In genomic region chr13:32448224-32448623, GRCh38 we compare ENCODE assay signal across 30 cellular contexts. TPM values are rescaled to one million over a fixed set of nuclear protein-coding genes. Genes with fewer than 3 reads are reported as not detected.
DNase-seq lines count a peak whose midpoint lies in the region; ATAC-seq and TF ChIP-seq lines count a peak whose summit lies in the region.
"Had no signal": no experiment of that assay in that cellular context is flagged by ENCODE, and none has a peak within 500 bp of the region (broad histone marks: within the 10 kb centered on the region; RNA-seq: fewer than 3 reads in every experiment).

No MANE protein-coding gene starts in this region.

- H3K4me1 ChIP-seq in ascending aorta = no peaks in the 10 kb centered on the region
- H3K4me1 ChIP-seq: colonic mucosa, SJSA1, uterus had no signal

- no peaks in the 10 kb centered on the region for H3K36me3 ChIP-seq in ascending aorta
- H3K36me3 ChIP-seq: colonic mucosa, SJSA1, thyroid gland, uterus had no signal

- peak; percentile 18 to 71 for ATAC-seq in activated T-cell treated with anti-CD3 and anti-CD28 coated beads, Interleukin-2, amount 50 U/mL, for 72 hours (replicated peaks in 1 of 2)
- no peak for ATAC-seq in central memory CD8-positive, alpha-beta T cell (replicated peaks; ENCODE audit: extremely low read depth, poor library complexity, severe bottlenecking)
- ATAC-seq: CD8-positive, alpha-beta T cell; left lung had no signal

- DNase-seq in activated T-cell treated with anti-CD3 and anti-CD28 coated beads, Interleukin-2, amount 50 U/mL, for 72 hours = no peak
- no peak for DNase-seq in activated T-cell treated with anti-CD3 and anti-CD28 coated beads, Interleukin-2, amount 50 U/mL, for 48 hours
- DNase-seq in HT1080 (ENCODE audit: low read depth) = peak; percentile 49
- DNase-seq in central memory CD8-positive, alpha-beta T cell (ENCODE audit: low spot score in 2 of 2) = no peak
- peak; percentile 93 for DNase-seq in renal cortical epithelial cell (ENCODE audit: low read depth)
- DNase-seq in NCI-H524 treated with DMSO at 0.1 percent for 48 hours (lab: John Stamatoyannopoulos, UW) = no peak
- DNase-seq in ascending aorta (ENCODE audit: low spot score in 2 of 2) = no peak
- DNase-seq: ACHN; activated CD4-positive, CD25-positive, alpha-beta regulatory T cell; activated naive CD8-positive, alpha-beta T cell treated with anti-CD3 and anti-CD28 coated beads for 36 hours; aorta; CD8-positive, alpha-beta T cell; colonic mucosa; effector CD8-positive, alpha-beta T cell; EL; GOT3; immature natural killer cell; left lung; mesendoderm; NCI-H146; NCI-H345; NCI-H774; RPMI8226; thyroid gland; uterus had no signal

- H3K27me3 Mint-ChIP-seq in activated T-cell treated with anti-CD3 and anti-CD28 coated beads, Interleukin-2, amount 50 U/mL, for 72 hours (ENCODE audit: low read depth) = no peaks in the 10 kb centered on the region
- H3K27me3 Mint-ChIP-seq in central memory CD8-positive, alpha-beta T cell = no peaks in the 10 kb centered on the region
- H3K27me3 Mint-ChIP-seq: activated naive CD8-positive, alpha-beta T cell treated with anti-CD3 and anti-CD28 coated beads for 36 hours; B cell had no signal

- H3K9me3 Mint-ChIP-seq in activated T-cell treated with anti-CD3 and anti-CD28 coated beads, Interleukin-2, amount 50 U/mL, for 72 hours = no peaks in the 10 kb centered on the region
- H3K9me3 Mint-ChIP-seq in central memory CD8-positive, alpha-beta T cell = no peaks in the 10 kb centered on the region
- H3K9me3 Mint-ChIP-seq: CD8-positive, alpha-beta T cell had no signal

- H3K9me3 ChIP-seq in ascending aorta = peaks cover 5 to 10% of the 10 kb centered on the region in 2 donors
- H3K9me3 ChIP-seq: colonic mucosa, SJSA1, thyroid gland, uterus had no signal

- H3K27ac ChIP-seq in ascending aorta = no peak overlapping the region
- H3K27ac ChIP-seq: cardiac muscle cell, colonic mucosa, left lung, right atrium auricular region, SJSA1, thyroid gland, uterus had no signal

- intact Hi-C loops in ascending aorta (cut with DNase I) = no loop called here

- H3K27ac Mint-ChIP-seq in activated T-cell treated with anti-CD3 and anti-CD28 coated beads, Interleukin-2, amount 50 U/mL, for 72 hours = peak overlapping the region; percentile 83
- peak overlapping the region; percentile 23 for H3K27ac Mint-ChIP-seq in central memory CD8-positive, alpha-beta T cell (ENCODE audit: low read depth)
- H3K27ac Mint-ChIP-seq: activated naive CD8-positive, alpha-beta T cell treated with anti-CD3 and anti-CD28 coated beads for 36 hours; CD8-positive, alpha-beta T cell; immature natural killer cell had no signal

- no peak overlapping the region for H3K4me3 ChIP-seq in ascending aorta
- H3K4me3 ChIP-seq: cardiac muscle cell, colonic mucosa, left lung, right atrium auricular region, SJSA1, smooth muscle cell, thyroid gland, uterus had no signal

- H3K4me1 Mint-ChIP-seq in activated T-cell treated with anti-CD3 and anti-CD28 coated beads, Interleukin-2, amount 50 U/mL, for 72 hours (ENCODE audit: low read depth) = peaks cover 15% of the 10 kb centered on the region
- H3K4me1 Mint-ChIP-seq in central memory CD8-positive, alpha-beta T cell = no peaks in the 10 kb centered on the region
- H3K4me1 Mint-ChIP-seq: immature natural killer cell had no signal

- TF ChIP-seq CTCF in ascending aorta (IDR thresholded peaks at IDR 0.05) = no peak

- no peaks in the 10 kb centered on the region for H3K36me3 Mint-ChIP-seq in activated T-cell treated with anti-CD3 and anti-CD28 coated beads, Interleukin-2, amount 50 U/mL, for 72 hours (ENCODE audit: insufficient read depth in 2 of 2)
- H3K36me3 Mint-ChIP-seq in central memory CD8-positive, alpha-beta T cell (ENCODE audit: insufficient read depth) = peaks cover 3% of the 10 kb centered on the region

- no peaks in the 10 kb centered on the region for H3K27me3 ChIP-seq in ascending aorta
- H3K27me3 ChIP-seq: cardiac muscle cell, colonic mucosa, left lung, right atrium auricular region, SJSA1, thyroid gland, uterus had no signal

- H3K4me3 Mint-ChIP-seq in activated T-cell treated with anti-CD3 and anti-CD28 coated beads, Interleukin-2, amount 50 U/mL, for 72 hours = peak overlapping the region in 1 of 2 donors; percentile 27
- H3K4me3 Mint-ChIP-seq in central memory CD8-positive, alpha-beta T cell = no peak overlapping the region
- H3K4me3 Mint-ChIP-seq: activated naive CD8-positive, alpha-beta T cell treated with anti-CD3 and anti-CD28 coated beads for 36 hours; B cell; CD8-positive, alpha-beta T cell; immature natural killer cell had no signal

RNA-seq across cellular contexts. Expression of gene N4BP2L1, which starts 20.3 kb away (rescaled TPM):
- 10 to 100 TPM; 38.4 to 51.5 TPM for total RNA-seq in activated T-cell treated with anti-CD3 and anti-CD28 coated beads, Interleukin-2, amount 50 U/mL, for 72 hours
- 0.87 and 0.93 TPM in 2 replicates for total RNA-seq in HT1080 (2014; rRNA removed; shearing (Covaris generic))
- polyA plus RNA-seq in HT1080 (2015; cell fraction: cytosol; rRNA removed) = 1.4 and 1.9 TPM in 2 replicates
- polyA plus RNA-seq in HT1080 (2015; cell fraction: nucleus; rRNA removed) = 1.7 and 3.3 TPM in 2 replicates
- total RNA-seq in renal cortical epithelial cell (0.52 and 4.7 TPM in 2 replicates), ascending aorta (27.2 TPM)

Comparison
In these comparisons a context has a peak if more than half of its experiments do, and no peak if none do; other contexts are left out.
1. DNase-seq: peak in HT1080 (single experiment) and renal cortical epithelial cell (single experiment); none in activated T-cell treated with anti-CD3 and anti-CD28 coated beads, Interleukin-2, amount 50 U/mL, for 72 hours (0 of 2), activated T-cell treated with anti-CD3 and anti-CD28 coated beads, Interleukin-2, amount 50 U/mL, for 48 hours (0 of 2), central memory CD8-positive, alpha-beta T cell (0 of 2), NCI-H524 treated with DMSO at 0.1 percent for 48 hours (single experiment) and ascending aorta (0 of 2).